13 cellular contexts compared by ENCODE assay signal in genomic region chr4:173525118-173526033, GRCh38. TPM values are rescaled to one million over a fixed set of nuclear protein-coding genes. Genes with fewer than 3 reads are reported as not detected.
DNase-seq lines count a peak whose midpoint lies in the region; ATAC-seq and TF ChIP-seq lines count a peak whose summit lies in the region.
"Had no signal": no experiment of that assay in that cellular context is flagged by ENCODE, and none has a peak within 500 bp of the region (broad histone marks: within the 10 kb centered on the region; RNA-seq: fewer than 3 reads in every experiment).

No MANE protein-coding gene starts in this region.

- ATAC-seq in HG02763 (IDR thresholded peaks at IDR 0.05; ENCODE audit: unreplicated experiment) = no peak
- ATAC-seq: natural killer cell had no signal

- WGBS in stomach, 5 donors = 17 to 30% (median 19%) methylated on average over 44 to 49 of the region's 49 CpGs

- H3K27me3 ChIP-seq in iPS-20b (ENCODE audit: insufficient read depth, low read length) (peaks cover 98% of the 10 kb centered on the region), stomach (peaks cover 0 to 100% (median 96%) of the 10 kb centered on the region in 3 donors)

- intact Hi-C loops in stomach (cut with DNase I; ENCODE audit: low total_unique reads) = no loop called here

- H3K9me3 ChIP-seq in iPS-20b (ENCODE audit: insufficient read depth, low read depth, low read length) = peaks cover 16% of the 10 kb centered on the region; the same call in 1 of the 2 replicates
- H3K9me3 ChIP-seq in stomach = no peaks in the 10 kb centered on the region

- TF ChIP-seq CTCF in cardiac fibroblast (IDR thresholded peaks at IDR 0.05; ENCODE audit: low read depth, low read length) (no peak), stomach (IDR thresholded peaks at IDR 0.05) (no peak)

- no peaks in the 10 kb centered on the region for H3K36me3 ChIP-seq in iPS-20b (ENCODE audit: insufficient read depth, low read depth, low read length)
- H3K36me3 ChIP-seq in stomach = peaks cover 0 to 37% (median 0%) of the 10 kb centered on the region in 4 donors

- H3K4me3 ChIP-seq in cardiac fibroblast (replicated peaks in 1 of 2; ENCODE audit: low read depth in 2 of 2, low read length in 2 of 2) = peak overlapping the region; percentile 39 to 81
- 0 out of 2 replicates have a peak overlapping the region, but pooled peaks have one; percentile 25 for H3K4me3 ChIP-seq in iPS-20b (ENCODE audit: low read length)
- peak overlapping the region; percentile 21 to 64 (median 60) for H3K4me3 ChIP-seq in stomach

- TF ChIP-seq POLR2A in stomach (IDR thresholded peaks at IDR 0.05) = no peak

- H3K27ac ChIP-seq in iPS-20b (ENCODE audit: low read length) (no peak overlapping the region), stomach (peak overlapping the region in 3 of 5 donors; percentile 72 to 92 (median 84))
- H3K27ac ChIP-seq: 22Rv1 had no signal

- no peak overlapping the region for H3K9ac ChIP-seq in iPS-20b (ENCODE audit: low read depth, low read length)

- H3K4me1 ChIP-seq in iPS-20b (ENCODE audit: insufficient read depth, low read length) (peaks cover 12% of the 10 kb centered on the region; the same call in 1 of the 2 replicates), stomach (peaks cover 20 to 54% (median 34%) of the 10 kb centered on the region in 4 donors)

- DNase-seq in DMS53 (lab: John Stamatoyannopoulos, UW) (peak; percentile 14), DMS53 treated with DMSO at 0.1 percent for 48 hours (lab: John Stamatoyannopoulos, UW; ENCODE audit: unreplicated experiment) (no peak), cardiac fibroblast (ENCODE audit: low read depth in 2 of 2) (peak; percentile 55 to 65), stomach (no peak), NCI-H226 (no peak), nucleus accumbens (lab: John Stamatoyannopoulos, UW) (no peak)
- DNase-seq: natural killer cell; stimulated activated CD4-positive, alpha-beta T cell treated with anti-CD3 and anti-CD28 coated beads, Interleukin-4, amount 100 ng/mL, for 1 hour had no signal

- no peak for TF ChIP-seq EP300 in stomach (IDR thresholded peaks at IDR 0.05)

RNA-seq across cellular contexts. Expression of gene HAND2, which starts 4.7 kb away (rescaled TPM):
- total RNA-seq in stomach = 100 to 1,000 TPM in 1 of 5 donors, 10 to 100 TPM in 4; 16.3 to 234 (median 23.3) TPM
- 10 to 100 TPM in 1 of 3 donors, 1 to 10 TPM in 2; 1.9 to 11.6 (median 4.0) TPM for polyA plus RNA-seq in stomach
- total RNA-seq: dermis microvascular lymphatic vessel endothelial cell, natural killer cell, temporal lobe had no signal

Comparison
In these comparisons a context has a peak if more than half of its experiments do, and no peak if none do; other contexts are left out.
1. DNase-seq: peak in DMS53 (single experiment) and cardiac fibroblast (2 of 2); none in DMS53 treated with DMSO at 0.1 percent for 48 hours (single experiment), stomach (single experiment), NCI-H226 (single experiment) and nucleus accumbens (0 of 56).
2. Peak in every context shown above with its lines, with median percentiles within 50 percentile points of each other: H3K4me3 ChIP-seq.